ENCODE assay signal across 11 cellular contexts in the genomic region with DNA sequence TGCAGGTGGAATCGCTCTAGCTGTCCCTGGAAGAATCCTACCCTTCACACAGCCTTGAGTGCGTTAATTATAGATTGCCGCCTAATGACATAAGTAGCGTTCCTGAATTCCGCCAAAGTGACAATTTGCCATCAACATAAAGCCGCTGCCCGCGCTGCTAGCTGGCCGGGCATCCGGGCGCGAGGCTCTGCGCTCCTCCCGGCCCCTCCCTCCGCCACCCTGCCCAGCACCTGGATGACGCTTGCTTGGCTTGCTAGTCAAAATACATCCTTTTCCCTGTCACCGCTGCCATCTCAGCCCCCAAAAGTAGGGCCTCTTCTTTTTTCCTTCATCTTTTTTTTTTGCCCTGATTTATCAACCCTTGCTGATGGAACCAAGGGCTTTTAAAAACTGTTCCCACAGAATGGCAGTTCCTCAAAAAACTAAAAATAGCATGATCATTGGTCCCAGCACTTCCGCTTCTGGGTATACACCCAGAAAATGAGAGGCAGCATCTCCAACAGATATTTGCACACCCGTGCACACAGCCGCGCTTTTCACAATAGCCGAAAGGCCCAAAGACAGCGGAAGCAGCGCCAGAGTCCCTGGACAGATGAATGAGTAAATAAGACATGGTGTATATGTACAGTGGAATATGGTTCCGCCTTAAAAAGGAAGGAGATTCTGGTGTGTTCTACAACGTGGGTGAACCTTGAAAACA.
DNase-seq lines count a peak whose midpoint lies in the region; ATAC-seq and TF ChIP-seq lines count a peak whose summit lies in the region.
"Had no signal": no experiment of that assay in that cellular context is flagged by ENCODE, and none has a peak within 500 bp of the region (broad histone marks: within the 10 kb centered on the region; RNA-seq: fewer than 3 reads in every experiment).

No MANE protein-coding gene starts in this region.

- H3K27me3 ChIP-seq in ascending aorta (no peaks in the 10 kb centered on the region), lower lobe of right lung (ENCODE audit: low read depth) (peaks cover 9% of the 10 kb centered on the region), tibial artery (no peaks in the 10 kb centered on the region)

- H3K4me1 Mint-ChIP-seq in activated CD8-positive, alpha-beta T cell treated with anti-CD3 and anti-CD28 coated beads, Interleukin-2, amount 10 ng/mL, durations not matched to agents 7 days and 5 days (ENCODE audit: low read depth): no peaks in the 10 kb centered on the region
- H3K4me1 Mint-ChIP-seq in stimulated activated effector memory CD8-positive, alpha-beta T cell treated with anti-CD3 and anti-CD28 coated beads, Interleukin-12 subunit alpha, Interleukin-12 subunit beta, amount 100 ng/mL, for 72 hours: peaks cover 5% of the 10 kb centered on the region

- H3K27ac Mint-ChIP-seq in activated CD8-positive, alpha-beta T cell treated with anti-CD3 and anti-CD28 coated beads, Interleukin-2, amount 10 ng/mL, durations not matched to agents 7 days and 5 days: no peak overlapping the region
- no peak overlapping the region for H3K27ac Mint-ChIP-seq in stimulated activated effector memory CD8-positive, alpha-beta T cell treated with anti-CD3 and anti-CD28 coated beads, Interleukin-12 subunit alpha, Interleukin-12 subunit beta, amount 100 ng/mL, for 72 hours

- H3K4me1 ChIP-seq in ascending aorta: peaks cover 6 to 20% of the 10 kb centered on the region in 2 donors
- H3K4me1 ChIP-seq in lower lobe of right lung: peaks cover 15% of the 10 kb centered on the region
- peaks cover 0 to 31% (median 15%) of the 10 kb centered on the region in 4 donors for H3K4me1 ChIP-seq in tibial artery

- H3K4me3 ChIP-seq in ascending aorta: peak overlapping the region in 1 of 2 donors; percentile 21
- H3K4me3 ChIP-seq in lower lobe of right lung: peak overlapping the region; percentile 33
- H3K4me3 ChIP-seq in tibial artery: peak overlapping the region in 1 of 2 donors; percentile 41
- H3K4me3 ChIP-seq: SK-N-MC had no signal

- CTCF ChIA-PET in activated CD8-positive, alpha-beta T cell treated with anti-CD3 and anti-CD28 coated beads, Interleukin-2, amount 10 ng/mL, durations not matched to agents 7 days and 5 days (lab: Charles Lee): no interaction called here

- intact Hi-C loops in ascending aorta (cut with DNase I) (loop anchor here (2.0 to 10.0 kb wide), 5 partner anchors 84 to 446 kb away; partner anchors contain the start of genes CCNK and SETD3), lower lobe of right lung (cut with DNase I) (no loop called here), tibial artery (cut with DNase I; ENCODE audit: low total_unique reads) (no loop called here)

- no peaks in the 10 kb centered on the region for H3K36me3 Mint-ChIP-seq in activated CD8-positive, alpha-beta T cell treated with anti-CD3 and anti-CD28 coated beads, Interleukin-2, amount 10 ng/mL, durations not matched to agents 7 days and 5 days (ENCODE audit: low read depth)
- H3K36me3 Mint-ChIP-seq in stimulated activated effector memory CD8-positive, alpha-beta T cell treated with anti-CD3 and anti-CD28 coated beads, Interleukin-12 subunit alpha, Interleukin-12 subunit beta, amount 100 ng/mL, for 72 hours: no peaks in the 10 kb centered on the region

- no peak for TF ChIP-seq CTCF in ascending aorta (IDR thresholded peaks at IDR 0.05)
- TF ChIP-seq CTCF in lower lobe of right lung (IDR thresholded peaks at IDR 0.05): no peak
- TF ChIP-seq CTCF in tibial artery (IDR thresholded peaks at IDR 0.05): no peak

- H3K9me3 ChIP-seq in ascending aorta (no peaks in the 10 kb centered on the region), lower lobe of right lung (no peaks in the 10 kb centered on the region), tibial artery (no peaks in the 10 kb centered on the region)

- DNase-seq in NCI-H1105 (lab: John Stamatoyannopoulos, UW): peak; percentile 82
- peak in 1 of 2 donors; percentile 70 for DNase-seq in ascending aorta (ENCODE audit: low spot score in 2 of 2)
- peak; percentile 73 for DNase-seq in lower lobe of right lung
- peak; percentile 55 to 68 for DNase-seq in tibial artery
- DNase-seq in activated CD8-positive, alpha-beta T cell treated with anti-CD3 and anti-CD28 coated beads, Interleukin-2, amount 10 ng/mL, durations not matched to agents 7 days and 5 days: no peak
- DNase-seq in stimulated activated effector memory CD8-positive, alpha-beta T cell treated with anti-CD3 and anti-CD28 coated beads, Interleukin-12 subunit alpha, Interleukin-12 subunit beta, amount 100 ng/mL, for 72 hours (ENCODE audit: low spot score in 2 of 2): no peak
- DNase-seq: activated CD8-positive, alpha-beta memory T cell treated with anti-CD3 and anti-CD28 coated beads, Interleukin-2, amount 50 U/mL, for 4 hours; DND-41 had no signal

- H3K27ac ChIP-seq in ascending aorta (peak overlapping the region; percentile 84 to 91), lower lobe of right lung (peak overlapping the region; percentile 65), tibial artery (peak overlapping the region; percentile 77 to 81)
- H3K27ac ChIP-seq: SK-N-MC had no signal

- ATAC-seq in lower lobe of right lung: peak; percentile 17 to 49
- ATAC-seq in activated CD8-positive, alpha-beta T cell treated with anti-CD3 and anti-CD28 coated beads, Interleukin-2, amount 10 ng/mL, durations not matched to agents 7 days and 5 days: no peak
- ATAC-seq in HG03442 (IDR thresholded peaks at IDR 0.05; ENCODE audit: unreplicated experiment): no peak
- ATAC-seq in stimulated activated effector memory CD8-positive, alpha-beta T cell treated with anti-CD3 and anti-CD28 coated beads, Interleukin-12 subunit alpha, Interleukin-12 subunit beta, amount 100 ng/mL, for 72 hours: no peak

- H3K27me3 Mint-ChIP-seq in activated CD8-positive, alpha-beta T cell treated with anti-CD3 and anti-CD28 coated beads, Interleukin-2, amount 10 ng/mL, durations not matched to agents 7 days and 5 days (ENCODE audit: low read depth): no peaks in the 10 kb centered on the region

- H3K4me3 Mint-ChIP-seq in activated CD8-positive, alpha-beta T cell treated with anti-CD3 and anti-CD28 coated beads, Interleukin-2, amount 10 ng/mL, durations not matched to agents 7 days and 5 days: no peak overlapping the region
- no peak overlapping the region for H3K4me3 Mint-ChIP-seq in stimulated activated effector memory CD8-positive, alpha-beta T cell treated with anti-CD3 and anti-CD28 coated beads, Interleukin-12 subunit alpha, Interleukin-12 subunit beta, amount 100 ng/mL, for 72 hours
- H3K4me3 Mint-ChIP-seq: central memory CD8-positive, alpha-beta T cell had no signal

- H3K36me3 ChIP-seq in ascending aorta (no peaks in the 10 kb centered on the region), lower lobe of right lung (no peaks in the 10 kb centered on the region), tibial artery (no peaks in the 10 kb centered on the region)

- H3K9me3 Mint-ChIP-seq in activated CD8-positive, alpha-beta T cell treated with anti-CD3 and anti-CD28 coated beads, Interleukin-2, amount 10 ng/mL, durations not matched to agents 7 days and 5 days (ENCODE audit: insufficient read depth): no peaks in the 10 kb centered on the region
- H3K9me3 Mint-ChIP-seq in stimulated activated effector memory CD8-positive, alpha-beta T cell treated with anti-CD3 and anti-CD28 coated beads, Interleukin-12 subunit alpha, Interleukin-12 subunit beta, amount 100 ng/mL, for 72 hours: no peaks in the 10 kb centered on the region
- H3K9me3 Mint-ChIP-seq: central memory CD8-positive, alpha-beta T cell had no signal

- POLR2A ChIA-PET in activated CD8-positive, alpha-beta T cell treated with anti-CD3 and anti-CD28 coated beads, Interleukin-2, amount 10 ng/mL, durations not matched to agents 7 days and 5 days (lab: Charles Lee): no interaction called here

Comparison
In these comparisons a context has a peak if more than half of its experiments do, and no peak if none do; other contexts are left out.
1. DNase-seq: peak in NCI-H1105 (single experiment), lower lobe of right lung (single experiment) and tibial artery (2 of 2); none in activated CD8-positive, alpha-beta T cell treated with anti-CD3 and anti-CD28 coated beads, Interleukin-2, amount 10 ng/mL, durations not matched to agents 7 days and 5 days (single experiment) and stimulated activated effector memory CD8-positive, alpha-beta T cell treated with anti-CD3 and anti-CD28 coated beads, Interleukin-12 subunit alpha, Interleukin-12 subunit beta, amount 100 ng/mL, for 72 hours (0 of 2).
2. ATAC-seq: peak in lower lobe of right lung (2 of 2); none in activated CD8-positive, alpha-beta T cell treated with anti-CD3 and anti-CD28 coated beads, Interleukin-2, amount 10 ng/mL, durations not matched to agents 7 days and 5 days (single experiment), HG03442 (single experiment) and stimulated activated effector memory CD8-positive, alpha-beta T cell treated with anti-CD3 and anti-CD28 coated beads, Interleukin-12 subunit alpha, Interleukin-12 subunit beta, amount 100 ng/mL, for 72 hours (single experiment).
3. Peak in every context shown above with its lines, with median percentiles within 50 percentile points of each other: H3K27ac ChIP-seq.